In genomic region chr5:153883829-153884228, GRCh38 we compare ENCODE assay signal across 21 cellular contexts.
DNase-seq lines count a peak whose midpoint lies in the region; ATAC-seq and TF ChIP-seq lines count a peak whose summit lies in the region.
"Had no signal": no experiment of that assay in that cellular context is flagged by ENCODE, and none has a peak within 500 bp of the region (broad histone marks: within the 10 kb centered on the region; RNA-seq: fewer than 3 reads in every experiment).

No MANE protein-coding gene starts in this region.

- no peaks in the 10 kb centered on the region for H3K36me3 ChIP-seq in BJ (ENCODE audit: control insufficient read depth, insufficient read depth, low read length)
- H3K36me3 ChIP-seq in endodermal cell (ENCODE audit: control insufficient read depth, insufficient read depth, low read length) = no peaks in the 10 kb centered on the region
- H3K36me3 ChIP-seq in mesodermal cell (ENCODE audit: control insufficient read depth, insufficient read depth, low read length) = no peaks in the 10 kb centered on the region
- H3K36me3 ChIP-seq: colonic mucosa, Peyer's patch, tibial nerve had no signal

- ATAC-seq in GM18868 (IDR thresholded peaks at IDR 0.05; ENCODE audit: unreplicated experiment) = no peak
- ATAC-seq: natural killer cell; psoas muscle; SK-N-SH treated with all-trans-retinoic acid at 6 μM for 48 hours; stimulated activated memory B cell treated with anti-CD40 and anti-IgM and Interleukin-4, amounts not matched to agents 10 μg/mL and 1 μg/mL and 100 μg/mL, for 72 hours had no signal

- H3K27me3 ChIP-seq in BJ (ENCODE audit: control insufficient read depth, insufficient read depth, low read length) (no peaks in the 10 kb centered on the region), endodermal cell (ENCODE audit: control insufficient read depth, insufficient read depth, low read length, poor library complexity, severe bottlenecking) (no peaks in the 10 kb centered on the region)
- H3K27me3 ChIP-seq: colonic mucosa, Peyer's patch, tibial nerve had no signal

- no peak overlapping the region for H3K9ac ChIP-seq in endodermal cell (ENCODE audit: extremely low read depth, low read length, poor library complexity, severe bottlenecking)

- POLR2A ChIA-PET in BJ (lab: Charles Lee) = interaction anchor here (0.5 to 1.0 kb wide), 5 partner anchors 16 to 424 kb away, joined by 3 to 4 read pairs (median 3); no protein-coding TSS in a partner anchor

- intact Hi-C loops in activated T-helper 1 cell treated with anti-CD3 and anti-CD28 coated beads, Interleukin-12 subunit alpha, Interleukin-12 subunit beta, Interleukin-2, Interleukin-4 antibody, amounts not matched to agents 30 ng/mL and 10 ng/mL and 1 ng/mL, durations not matched to agents 14 hours and 24 hours and 36 hours (cut with micrococcal nuclease) = no loop called here

- H3K4me3 Mint-ChIP-seq in endodermal cell = no peak overlapping the region
- H3K4me3 Mint-ChIP-seq in activated T-helper 1 cell treated with anti-CD3 and anti-CD28 coated beads, Interleukin-12 subunit alpha, Interleukin-12 subunit beta, Interleukin-2, Interleukin-4 antibody, amounts not matched to agents 30 ng/mL and 10 ng/mL and 1 ng/mL, durations not matched to agents 14 hours and 24 hours and 36 hours = no peak overlapping the region
- H3K4me3 Mint-ChIP-seq: activated CD4-positive, alpha-beta T cell treated with anti-CD3 and anti-CD28 coated beads, Interleukin-2, amount 10 ng/mL, durations not matched to agents 24 days and 14 days; natural killer cell; stimulated activated memory B cell treated with anti-CD40 and anti-IgM and Interleukin-4, amounts not matched to agents 10 μg/mL and 1 μg/mL and 100 μg/mL, for 72 hours had no signal

- H3K4me1 ChIP-seq in endodermal cell (ENCODE audit: control insufficient read depth, insufficient read depth, low read length) (peaks cover 4% of the 10 kb centered on the region), mesodermal cell (ENCODE audit: control insufficient read depth, insufficient read depth, low read length, poor library complexity, severe bottlenecking) (peaks cover 15% of the 10 kb centered on the region)
- H3K4me1 ChIP-seq: colonic mucosa, Peyer's patch, psoas muscle, tibial nerve had no signal

- H3K9me3 Mint-ChIP-seq in endodermal cell = no peaks in the 10 kb centered on the region
- no peaks in the 10 kb centered on the region for H3K9me3 Mint-ChIP-seq in activated T-helper 1 cell treated with anti-CD3 and anti-CD28 coated beads, Interleukin-12 subunit alpha, Interleukin-12 subunit beta, Interleukin-2, Interleukin-4 antibody, amounts not matched to agents 30 ng/mL and 10 ng/mL and 1 ng/mL, durations not matched to agents 14 hours and 24 hours and 36 hours
- H3K9me3 Mint-ChIP-seq: activated CD4-positive, alpha-beta T cell treated with anti-CD3 and anti-CD28 coated beads, Interleukin-2, amount 10 ng/mL, durations not matched to agents 24 days and 14 days; natural killer cell; stimulated activated memory B cell treated with anti-CD40 and anti-IgM and Interleukin-4, amounts not matched to agents 10 μg/mL and 1 μg/mL and 100 μg/mL, for 72 hours had no signal

- TF ChIP-seq CTCF in BJ (IDR thresholded peaks at IDR 0.05; ENCODE audit: insufficient read depth, low read depth, low read length) = 0 out of 2 replicates have a peak, but pooled peaks have one; percentile 11
- TF ChIP-seq CTCF in endodermal cell (conservative IDR thresholded peaks at IDR 0.05) = no peak

- no peak overlapping the region for H3K27ac Mint-ChIP-seq in endodermal cell
- H3K27ac Mint-ChIP-seq in activated T-helper 1 cell treated with anti-CD3 and anti-CD28 coated beads, Interleukin-12 subunit alpha, Interleukin-12 subunit beta, Interleukin-2, Interleukin-4 antibody, amounts not matched to agents 30 ng/mL and 10 ng/mL and 1 ng/mL, durations not matched to agents 14 hours and 24 hours and 36 hours = no peak overlapping the region
- H3K27ac Mint-ChIP-seq: activated CD4-positive, alpha-beta T cell treated with anti-CD3 and anti-CD28 coated beads, Interleukin-2, amount 10 ng/mL, durations not matched to agents 24 days and 14 days; natural killer cell; stimulated activated memory B cell treated with anti-CD40 and anti-IgM and Interleukin-4, amounts not matched to agents 10 μg/mL and 1 μg/mL and 100 μg/mL, for 72 hours had no signal

- H3K27ac ChIP-seq in endodermal cell (ENCODE audit: low read depth, low read length) (no peak overlapping the region), mesodermal cell (ENCODE audit: low read depth, low read length, severe bottlenecking) (peak overlapping the region; percentile 92)
- H3K27ac ChIP-seq: C4-2B, colonic mucosa, Peyer's patch, psoas muscle, tibial nerve had no signal

- DNase-seq in BJ (ENCODE audit: low read depth) = peak; percentile 90
- peak; percentile 54 for DNase-seq in HS-5 (ENCODE audit: low read depth)
- DNase-seq in endodermal cell = peak; percentile 60
- no peak for DNase-seq in NCI-H524 treated with DMSO at 0.1 percent for 48 hours (lab: John Stamatoyannopoulos, UW)
- no peak for DNase-seq in activated T-helper 1 cell treated with anti-CD3 and anti-CD28 coated beads, Interleukin-12 subunit alpha, Interleukin-12 subunit beta, Interleukin-2, Interleukin-4 antibody, amounts not matched to agents 30 ng/mL and 10 ng/mL and 1 ng/mL, durations not matched to agents 14 hours and 24 hours and 36 hours (ENCODE audit: low spot score)
- no peak for DNase-seq in DMS79 (lab: John Stamatoyannopoulos, UW)
- DNase-seq: activated CD4-positive, alpha-beta T cell treated with anti-CD3 and anti-CD28 coated beads, Interleukin-2, amount 10 ng/mL, durations not matched to agents 24 days and 14 days; activated CD8-positive, alpha-beta memory T cell treated with anti-CD3 and anti-CD28 coated beads, Interleukin-2, amount 50 U/mL, for 48 hours; activated gamma-delta T cell treated with Interleukin-2 at 50 U/mL for 16 hours; colonic mucosa; natural killer cell; NCI-H2029; Peyer's patch; psoas muscle; T1000 had no signal

- no peaks in the 10 kb centered on the region for H3K27me3 Mint-ChIP-seq in endodermal cell (ENCODE audit: insufficient read depth)
- H3K27me3 Mint-ChIP-seq in activated T-helper 1 cell treated with anti-CD3 and anti-CD28 coated beads, Interleukin-12 subunit alpha, Interleukin-12 subunit beta, Interleukin-2, Interleukin-4 antibody, amounts not matched to agents 30 ng/mL and 10 ng/mL and 1 ng/mL, durations not matched to agents 14 hours and 24 hours and 36 hours (ENCODE audit: insufficient read depth) = no peaks in the 10 kb centered on the region
- H3K27me3 Mint-ChIP-seq: stimulated activated memory B cell treated with anti-CD40 and anti-IgM and Interleukin-4, amounts not matched to agents 10 μg/mL and 1 μg/mL and 100 μg/mL, for 72 hours had no signal

- peaks cover 10% of the 10 kb centered on the region for H3K4me1 Mint-ChIP-seq in endodermal cell
- H3K4me1 Mint-ChIP-seq in activated T-helper 1 cell treated with anti-CD3 and anti-CD28 coated beads, Interleukin-12 subunit alpha, Interleukin-12 subunit beta, Interleukin-2, Interleukin-4 antibody, amounts not matched to agents 30 ng/mL and 10 ng/mL and 1 ng/mL, durations not matched to agents 14 hours and 24 hours and 36 hours (ENCODE audit: low read depth) = no peaks in the 10 kb centered on the region
- H3K4me1 Mint-ChIP-seq: activated CD4-positive, alpha-beta T cell treated with anti-CD3 and anti-CD28 coated beads, Interleukin-2, amount 10 ng/mL, durations not matched to agents 24 days and 14 days; natural killer cell; stimulated activated memory B cell treated with anti-CD40 and anti-IgM and Interleukin-4, amounts not matched to agents 10 μg/mL and 1 μg/mL and 100 μg/mL, for 72 hours had no signal

- CTCF ChIA-PET in BJ (lab: Yijun Ruan, JAX) = interaction anchor here (1.5 to 2.0 kb wide), 2 partner anchors 21 to 81 kb away, joined by 3 to 5 read pairs; no protein-coding TSS in a partner anchor

- no peaks in the 10 kb centered on the region for H3K36me3 Mint-ChIP-seq in endodermal cell (ENCODE audit: low read depth)
- H3K36me3 Mint-ChIP-seq in activated T-helper 1 cell treated with anti-CD3 and anti-CD28 coated beads, Interleukin-12 subunit alpha, Interleukin-12 subunit beta, Interleukin-2, Interleukin-4 antibody, amounts not matched to agents 30 ng/mL and 10 ng/mL and 1 ng/mL, durations not matched to agents 14 hours and 24 hours and 36 hours (ENCODE audit: low read depth) = no peaks in the 10 kb centered on the region
- H3K36me3 Mint-ChIP-seq: natural killer cell; stimulated activated memory B cell treated with anti-CD40 and anti-IgM and Interleukin-4, amounts not matched to agents 10 μg/mL and 1 μg/mL and 100 μg/mL, for 72 hours had no signal

- 50 to 77% methylated on average over 2 to 4 of the region's 4 CpGs for WGBS in endodermal cell (ENCODE audit: insufficient coverage in 1 of 2, insufficient read length in 1 of 2), 2 experiments
- WGBS in mesodermal cell (ENCODE audit: insufficient coverage in 2 of 2), 2 experiments = 35 to 80% methylated on average over 2 to 4 of the region's 4 CpGs

- H3K4me3 ChIP-seq in BJ (ENCODE audit: low read depth, low read length) (no peak overlapping the region), endodermal cell (ENCODE audit: low read length) (no peak overlapping the region), mesodermal cell (ENCODE audit: extremely low read depth, insufficient read depth, low read length, poor library complexity, severe bottlenecking) (no peak overlapping the region)
- H3K4me3 ChIP-seq: colonic mucosa, Peyer's patch, psoas muscle, tibial nerve had no signal

- no peaks in the 10 kb centered on the region for H3K9me3 ChIP-seq in endodermal cell (ENCODE audit: control insufficient read depth, low read length)
- H3K9me3 ChIP-seq in mesodermal cell (ENCODE audit: control insufficient read depth, low read length) = no peaks in the 10 kb centered on the region
- H3K9me3 ChIP-seq: colonic mucosa, Peyer's patch, psoas muscle, tibial nerve had no signal

Comparison
In these comparisons a context has a peak if more than half of its experiments do, and no peak if none do; other contexts are left out.
1. DNase-seq: peak in BJ (single experiment), HS-5 (single experiment) and endodermal cell (single experiment); none in NCI-H524 treated with DMSO at 0.1 percent for 48 hours (single experiment), activated T-helper 1 cell treated with anti-CD3 and anti-CD28 coated beads, Interleukin-12 subunit alpha, Interleukin-12 subunit beta, Interleukin-2, Interleukin-4 antibody, amounts not matched to agents 30 ng/mL and 10 ng/mL and 1 ng/mL, durations not matched to agents 14 hours and 24 hours and 36 hours (single experiment) and DMS79 (single experiment).